23 cellular contexts compared by ENCODE assay signal in genomic region chr3:116341381-116341780, GRCh38.
"Had no signal": no experiment of that assay in that cellular context is flagged by ENCODE, and none has a peak within 500 bp of the region (broad histone marks: within the 10 kb centered on the region; RNA-seq: fewer than 3 reads in every experiment).

No MANE protein-coding gene starts in this region.

- H3K4me3 Mint-ChIP-seq: dendritic cell treated with granulocyte-macrophage colony-stimulating factor and Interleukin-4, amounts not matched to agents 40 ng/mL and 50 ng/mL, for 4 days; effector memory CD8-positive, alpha-beta T cell; endodermal cell; mesothelial cell of epicardium; naive B cell had no signal

- DNase-seq: colonic mucosa; cortex of kidney; effector CD8-positive, alpha-beta T cell; effector memory CD8-positive, alpha-beta T cell; endodermal cell; erythroblast; esophagus squamous epithelium; foreskin melanocyte; gastrocnemius medialis; glutamatergic neuron; head of caudate nucleus; heart right ventricle; hippocampal formation; left cardiac atrium; left lung; left ventricle myocardium superior; lower lobe of right lung; mucosa of descending colon; naive B cell had no signal

- H3K9me3 ChIP-seq: colonic mucosa, esophagus squamous epithelium, gastrocnemius medialis, left lung, lower lobe of right lung, mucosa of descending colon had no signal

- H3K27me3 Mint-ChIP-seq: dendritic cell treated with granulocyte-macrophage colony-stimulating factor and Interleukin-4, amounts not matched to agents 40 ng/mL and 50 ng/mL, for 4 days; effector memory CD8-positive, alpha-beta T cell; naive B cell had no signal

- H3K9me3 Mint-ChIP-seq: dendritic cell treated with granulocyte-macrophage colony-stimulating factor and Interleukin-4, amounts not matched to agents 40 ng/mL and 50 ng/mL, for 4 days; endodermal cell; mesothelial cell of epicardium had no signal

- H3K27ac ChIP-seq: colonic mucosa, epithelial cell of prostate, esophagus squamous epithelium, gastrocnemius medialis, heart right ventricle, left lung, lower lobe of right lung had no signal

- H3K4me1 ChIP-seq: colonic mucosa, esophagus squamous epithelium, gastrocnemius medialis, left lung, lower lobe of right lung had no signal

- ATAC-seq: effector memory CD8-positive, alpha-beta T cell; esophagus mucosa; gastrocnemius medialis; heart right ventricle; left cardiac atrium; left lung; left ventricle myocardium superior; lower lobe of right lung; mucosa of descending colon had no signal

- H3K36me3 Mint-ChIP-seq: mesothelial cell of epicardium, naive B cell had no signal

- H3K27ac Mint-ChIP-seq: dendritic cell treated with granulocyte-macrophage colony-stimulating factor and Interleukin-4, amounts not matched to agents 40 ng/mL and 50 ng/mL, for 4 days; effector memory CD8-positive, alpha-beta T cell; endodermal cell; naive B cell had no signal

- H3K4me3 ChIP-seq: colonic mucosa, esophagus squamous epithelium, gastrocnemius medialis, heart right ventricle, left lung, lower lobe of right lung, mucosa of descending colon had no signal

- H3K36me3 ChIP-seq: colonic mucosa, esophagus squamous epithelium, gastrocnemius medialis, heart right ventricle, left lung, lower lobe of right lung had no signal

- H3K27me3 ChIP-seq: colonic mucosa, esophagus squamous epithelium, gastrocnemius medialis, heart right ventricle, left lung had no signal

- H3K4me1 Mint-ChIP-seq: naive B cell had no signal
